Comparison of ENCODE assay signal across 1 cellular context in the genomic region with DNA sequence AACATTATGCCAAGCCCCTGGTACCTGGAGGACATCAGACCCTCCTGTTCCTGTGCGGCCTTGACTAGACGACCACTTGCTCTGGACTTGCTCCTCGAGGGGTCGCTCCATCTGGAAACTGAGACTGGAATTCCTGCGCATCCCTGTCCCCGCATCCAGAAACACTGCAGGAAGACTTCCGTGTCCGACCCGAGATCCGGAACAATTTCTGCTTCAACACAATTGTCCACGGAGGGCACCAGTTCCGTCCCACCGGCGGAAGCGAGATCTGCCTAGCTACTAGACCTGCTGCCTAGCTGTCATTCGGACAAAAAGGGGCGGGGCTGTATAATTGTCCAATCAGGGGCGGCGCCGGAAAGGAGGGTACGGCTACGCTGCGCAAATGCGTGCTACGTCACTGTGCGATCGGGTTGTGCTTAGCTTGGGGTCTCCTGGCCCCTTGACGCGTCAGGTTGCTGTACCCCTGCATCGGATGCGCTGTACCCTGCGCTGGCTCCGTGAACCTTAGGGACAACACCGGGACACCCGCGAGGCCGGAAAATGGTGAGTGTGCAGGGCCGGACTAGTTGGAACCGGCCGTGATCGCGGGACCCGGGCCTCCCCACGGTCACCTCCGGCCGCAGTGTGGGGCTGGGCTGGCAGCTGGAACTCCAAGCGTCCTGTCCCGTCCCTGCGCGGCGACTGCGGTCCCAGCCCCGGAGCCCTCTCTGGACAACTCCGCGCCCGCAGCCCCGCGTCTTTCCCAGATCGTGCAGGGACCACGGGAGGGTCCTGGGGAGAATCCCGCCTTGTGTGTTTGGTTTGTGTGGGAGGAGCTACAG.
TF ChIP-seq lines count a peak whose summit lies in the region.

Gene ZNF490, minus strand, starts transcription at position 274 of the 821 bp plus-strand sequence. Its CDS starts 133 bp downstream, at position 141.
Gene ZNF791, plus strand, starts transcription at position 381 of the 821 bp plus-strand sequence. Its CDS starts 160 bp downstream, at position 541.

TF ChIP-seq in GM12878, 131 proteins besides CTCF, POLR2A, EP300 and RAD21 (continued from another document and continues in another):
- TF ChIP-seq, protein P1, sequence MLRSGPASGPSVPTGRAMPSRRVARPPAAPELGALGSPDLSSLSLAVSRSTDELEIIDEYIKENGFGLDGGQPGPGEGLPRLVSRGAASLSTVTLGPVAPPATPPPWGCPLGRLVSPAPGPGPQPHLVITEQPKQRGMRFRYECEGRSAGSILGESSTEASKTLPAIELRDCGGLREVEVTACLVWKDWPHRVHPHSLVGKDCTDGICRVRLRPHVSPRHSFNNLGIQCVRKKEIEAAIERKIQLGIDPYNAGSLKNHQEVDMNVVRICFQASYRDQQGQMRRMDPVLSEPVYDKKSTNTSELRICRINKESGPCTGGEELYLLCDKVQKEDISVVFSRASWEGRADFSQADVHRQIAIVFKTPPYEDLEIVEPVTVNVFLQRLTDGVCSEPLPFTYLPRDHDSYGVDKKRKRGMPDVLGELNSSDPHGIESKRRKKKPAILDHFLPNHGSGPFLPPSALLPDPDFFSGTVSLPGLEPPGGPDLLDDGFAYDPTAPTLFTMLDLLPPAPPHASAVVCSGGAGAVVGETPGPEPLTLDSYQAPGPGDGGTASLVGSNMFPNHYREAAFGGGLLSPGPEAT (IDR thresholded peaks at IDR 0.05; ENCODE audit: low read depth), result peak; percentile 73
- peak; percentile 45; the same call in 1 of the 2 replicates for TF ChIP-seq LARP7 (IDR thresholded peaks at IDR 0.05)
- 0 out of 4 replicates have a peak, but pooled peaks of 1 of the 2 experiments have one; percentile 44 for TF ChIP-seq ETV6 (conservative IDR thresholded peaks at IDR 0.05 in 1 of 2, IDR thresholded peaks at IDR 0.05 in 1 of 2; ENCODE audit: borderline replicate concordance in 1 of 2, low read depth in 1 of 2)
- TF ChIP-seq PAX5 (IDR thresholded peaks at IDR 0.05; ENCODE audit: borderline replicate concordance, low read depth, low read length), result no peak
- TF ChIP-seq STAT1 (conservative IDR thresholded peaks at IDR 0.05), result peak; percentile 66; the same call in 1 of the 2 replicates
- peak; percentile 69; the same call in 1 of the 2 replicates for TF ChIP-seq POLR2AphosphoS2 (IDR thresholded peaks at IDR 0.05; ENCODE audit: low read depth, low read length)
- TF ChIP-seq SMC3 (IDR thresholded peaks at IDR 0.05; ENCODE audit: borderline replicate concordance, low read length), result no peak; the same call in 1 of the 2 replicates
- TF ChIP-seq HCFC1 (IDR thresholded peaks at IDR 0.05; ENCODE audit: low read length), result peak; percentile 79
- TF ChIP-seq ZBTB33 (IDR thresholded peaks at IDR 0.05), result no peak
- TF ChIP-seq SUZ12 (IDR thresholded peaks at IDR 0.05; ENCODE audit: unreplicated experiment), result no peak
- TF ChIP-seq FOXK2 (IDR thresholded peaks at IDR 0.05), result no peak; the same call in 1 of the 2 replicates
- 0 out of 2 replicates have a peak, but pooled peaks have one; percentile 11 for TF ChIP-seq RCOR1 (conservative IDR thresholded peaks at IDR 0.05; ENCODE audit: low read depth, low read length)
- TF ChIP-seq GATAD2B (conservative IDR thresholded peaks at IDR 0.05; ENCODE audit: low read depth), result 0 out of 2 replicates have a peak, but pooled peaks have one; percentile 67
- TF ChIP-seq PAX8 (IDR thresholded peaks at IDR 0.05), result no peak
- peak; percentile 91 for TF ChIP-seq CREM (IDR thresholded peaks at IDR 0.05; ENCODE audit: low read depth)
- TF ChIP-seq NR2C1 (IDR thresholded peaks at IDR 0.05), result no peak
- TF ChIP-seq, protein P2, sequence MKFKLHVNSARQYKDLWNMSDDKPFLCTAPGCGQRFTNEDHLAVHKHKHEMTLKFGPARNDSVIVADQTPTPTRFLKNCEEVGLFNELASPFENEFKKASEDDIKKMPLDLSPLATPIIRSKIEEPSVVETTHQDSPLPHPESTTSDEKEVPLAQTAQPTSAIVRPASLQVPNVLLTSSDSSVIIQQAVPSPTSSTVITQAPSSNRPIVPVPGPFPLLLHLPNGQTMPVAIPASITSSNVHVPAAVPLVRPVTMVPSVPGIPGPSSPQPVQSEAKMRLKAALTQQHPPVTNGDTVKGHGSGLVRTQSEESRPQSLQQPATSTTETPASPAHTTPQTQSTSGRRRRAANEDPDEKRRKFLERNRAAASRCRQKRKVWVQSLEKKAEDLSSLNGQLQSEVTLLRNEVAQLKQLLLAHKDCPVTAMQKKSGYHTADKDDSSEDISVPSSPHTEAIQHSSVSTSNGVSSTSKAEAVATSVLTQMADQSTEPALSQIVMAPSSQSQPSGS (IDR thresholded peaks at IDR 0.05; ENCODE audit: low read length), result no peak
- TF ChIP-seq CBX3 (IDR thresholded peaks at IDR 0.05; ENCODE audit: borderline replicate concordance, low read depth), result no peak
- TF ChIP-seq SIX5 (IDR thresholded peaks at IDR 0.05; ENCODE audit: low read depth, low read length, severe bottlenecking), result peak; percentile 63
- peak; percentile 56 for TF ChIP-seq SKIL (IDR thresholded peaks at IDR 0.05; ENCODE audit: low read depth, poor library complexity, severe bottlenecking)
- no peak for TF ChIP-seq ZNF592 (IDR thresholded peaks at IDR 0.05)
- TF ChIP-seq SMARCA5 (IDR thresholded peaks at IDR 0.05), result peak; percentile 44; the same call in 1 of the 2 replicates
- TF ChIP-seq CUX1 (IDR thresholded peaks at IDR 0.05; ENCODE audit: insufficient replicate concordance, low read depth, low read length), result no peak
- peak; percentile 9; the same call in 1 of the 2 replicates for TF ChIP-seq NRF1 (conservative IDR thresholded peaks at IDR 0.05; ENCODE audit: low read depth, low read length)
- no peak for TF ChIP-seq ZNF622 (IDR thresholded peaks at IDR 0.05)
- peak in 1 of 2 experiments; percentile 92; a peak in 1 of 3 replicates for TF ChIP-seq EGR1 (IDR thresholded peaks at IDR 0.05; ENCODE audit: borderline replicate concordance in 1 of 2, low read depth in 2 of 2, low read length in 2 of 2)
- TF ChIP-seq, protein P3, sequence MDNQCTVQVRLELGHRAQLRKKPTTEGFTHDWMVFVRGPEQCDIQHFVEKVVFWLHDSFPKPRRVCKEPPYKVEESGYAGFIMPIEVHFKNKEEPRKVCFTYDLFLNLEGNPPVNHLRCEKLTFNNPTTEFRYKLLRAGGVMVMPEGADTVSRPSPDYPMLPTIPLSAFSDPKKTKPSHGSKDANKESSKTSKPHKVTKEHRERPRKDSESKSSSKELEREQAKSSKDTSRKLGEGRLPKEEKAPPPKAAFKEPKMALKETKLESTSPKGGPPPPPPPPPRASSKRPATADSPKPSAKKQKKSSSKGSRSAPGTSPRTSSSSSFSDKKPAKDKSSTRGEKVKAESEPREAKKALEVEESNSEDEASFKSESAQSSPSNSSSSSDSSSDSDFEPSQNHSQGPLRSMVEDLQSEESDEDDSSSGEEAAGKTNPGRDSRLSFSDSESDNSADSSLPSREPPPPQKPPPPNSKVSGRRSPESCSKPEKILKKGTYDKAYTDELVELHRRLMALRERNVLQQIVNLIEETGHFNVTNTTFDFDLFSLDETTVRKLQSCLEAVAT (IDR thresholded peaks at IDR 0.05), result no peak
- TF ChIP-seq CBFB (IDR thresholded peaks at IDR 0.05; ENCODE audit: low read depth), result peak; percentile 57; the same call in 1 of the 2 replicates
- no peak for TF ChIP-seq CEBPB (IDR thresholded peaks at IDR 0.05; ENCODE audit: borderline replicate concordance in 1 of 2, low read depth in 2 of 2, low read length in 2 of 2)
- peak; percentile 36; the same call in 1 of the 2 replicates for TF ChIP-seq ASH2L (IDR thresholded peaks at IDR 0.05; ENCODE audit: borderline replicate concordance, low read depth)
- TF ChIP-seq YY1 (IDR thresholded peaks at IDR 0.05; ENCODE audit: low read depth, low read length), result peak; percentile 48; the same call in 1 of the 2 replicates
- TF ChIP-seq ZNF384 (IDR thresholded peaks at IDR 0.05; ENCODE audit: borderline replicate concordance, low read depth, low read length), result peak; percentile 29; the same call in 1 of the 2 replicates
- peak; percentile 52 for TF ChIP-seq EED (IDR thresholded peaks at IDR 0.05; ENCODE audit: low read depth)
- peak; percentile 39; the same call in 1 of the 2 replicates for TF ChIP-seq SPI1 (IDR thresholded peaks at IDR 0.05; ENCODE audit: borderline replicate concordance, insufficient read depth, low read depth, low read length)
- TF ChIP-seq CBX5 (IDR thresholded peaks at IDR 0.05; ENCODE audit: low read depth), result no peak
- TF ChIP-seq BACH1 (IDR thresholded peaks at IDR 0.05; ENCODE audit: borderline replicate concordance), result peak; percentile 83
